ENCODE assay signal across 22 cellular contexts in genomic region chr1:45455162-45455561, GRCh38. TPM values are rescaled to one million over a fixed set of nuclear protein-coding genes. Genes with fewer than 3 reads are reported as not detected.
DNase-seq lines count a peak whose midpoint lies in the region; ATAC-seq, FAIRE-seq and TF ChIP-seq lines count a peak whose summit lies in the region.
"Had no signal": no experiment of that assay in that cellular context is flagged by ENCODE, and none has a peak within 500 bp of the region (broad histone marks: within the 10 kb centered on the region; RNA-seq: fewer than 3 reads in every experiment).

No MANE protein-coding gene starts in this region.

- no peak overlapping the region for H3K18ac ChIP-seq in IMR-90 (ENCODE audit: low read depth, low read length)
- no peak overlapping the region for H3K18ac ChIP-seq in mesenchymal stem cell (ENCODE audit: low read depth in 1 of 2, low read length in 2 of 2)

- no peak overlapping the region for H2BK120ac ChIP-seq in IMR-90 (ENCODE audit: low read depth, low read length)
- H2BK120ac ChIP-seq in mesenchymal stem cell (ENCODE audit: low read depth, low read length) = no peak overlapping the region

- H3K56ac ChIP-seq in IMR-90 (ENCODE audit: extremely low read depth, insufficient read depth, low read length) = no peak overlapping the region

- dilution Hi-C loops in IMR-90 (cut with HindIII; ENCODE audit: low sequenced_read_pairs, unreplicated experiment) = no loop called here

- no peak overlapping the region for H3K4me2 ChIP-seq in IMR-90 (ENCODE audit: low read depth, low read length)
- no peak overlapping the region for H3K4me2 ChIP-seq in mesenchymal stem cell (ENCODE audit: low read length, poor library complexity, severe bottlenecking)
- H3K4me2 ChIP-seq in Karpas-422 (ENCODE audit: low read depth, low read length, poor library complexity, severe bottlenecking) = no peak overlapping the region
- H3K4me2 ChIP-seq: BLaER1, KMS-11 had no signal

- BruUV-seq in IMR-90 (replicated peaks; lab: Mats Ljungman, UMichigan) = no TSS peak

- no peak overlapping the region for H2BK12ac ChIP-seq in mesenchymal stem cell (ENCODE audit: low read length in 2 of 2)

- no peak for DNase-seq in GM19239 (ENCODE audit: insufficient read length, low spot score)
- DNase-seq in IMR-90 = peak; percentile 8
- DNase-seq in dedifferentiated amniotic fluid mesenchymal stem cell (ENCODE audit: extremely low spot score) = peak; percentile 8
- peak; percentile 18 for DNase-seq in mesenchymal stem cell
- DNase-seq in body of pancreas = no peak
- DNase-seq in transverse colon = no peak
- no peak for DNase-seq in Karpas-422
- DNase-seq: CD4-positive, CD25-positive, alpha-beta regulatory T cell; GM23248; HCEC 1CT; NCI-H1048; NCI-H1417; NCI-H1694; NCI-H2029 treated with DMSO at 0.1 percent for 48 hours; NCI-H2227 treated with DMSO at 0.1 percent for 48 hours; NCI-H526 treated with DMSO at 0.1 percent for 48 hours; Right ventricle myocardium superior; RPMI8226 had no signal

- no peak for TF ChIP-seq EP300 in transverse colon (IDR thresholded peaks at IDR 0.05; ENCODE audit: low read depth)

- H3K4me1 ChIP-seq in IMR-90 (ENCODE audit: control insufficient read depth, insufficient read depth, low read length) (peaks cover 2% of the 10 kb centered on the region; the same call in 1 of the 2 replicates), mesenchymal stem cell (ENCODE audit: control insufficient read depth, insufficient read depth, low read depth, low read length) (no peaks in the 10 kb centered on the region), body of pancreas (no peaks in the 10 kb centered on the region), transverse colon (no peaks in the 10 kb centered on the region), Karpas-422 (ENCODE audit: low read length) (peaks cover 3% of the 10 kb centered on the region; the same call in 1 of the 2 replicates)
- H3K4me1 ChIP-seq: BLaER1 had no signal

- no peak overlapping the region for H4K5ac ChIP-seq in IMR-90 (ENCODE audit: low read depth, low read length)

- H3K23ac ChIP-seq in IMR-90 (ENCODE audit: low read depth, low read length) (no peak overlapping the region), mesenchymal stem cell (ENCODE audit: low read length in 2 of 2) (no peak overlapping the region)

- no peak overlapping the region for H4K8ac ChIP-seq in IMR-90 (ENCODE audit: low read depth in 2 of 2, low read length in 2 of 2)
- H4K8ac ChIP-seq in mesenchymal stem cell (ENCODE audit: low read length) = no peak overlapping the region

- H3K4me3 ChIP-seq in IMR-90 (ENCODE audit: insufficient read depth, low read depth, low read length) (no peak overlapping the region), mesenchymal stem cell (ENCODE audit: insufficient read depth in 1 of 2, low read depth in 1 of 2, low read length in 2 of 2) (no peak overlapping the region), body of pancreas (no peak overlapping the region), transverse colon (no peak overlapping the region), Karpas-422 (ENCODE audit: low read length) (no peak overlapping the region)
- H3K4me3 ChIP-seq: BLaER1, GM23248 had no signal

- no peaks in the 10 kb centered on the region for H3K79me2 ChIP-seq in Karpas-422 (ENCODE audit: low read length)

- no peak overlapping the region for H3K27ac ChIP-seq in IMR-90 (ENCODE audit: insufficient read depth, low read length)
- H3K27ac ChIP-seq in mesenchymal stem cell (ENCODE audit: low read length, poor library complexity, severe bottlenecking) = no peak overlapping the region
- no peak overlapping the region for H3K27ac ChIP-seq in body of pancreas
- H3K27ac ChIP-seq in transverse colon = no peak overlapping the region
- H3K27ac ChIP-seq in Karpas-422 (ENCODE audit: low read length) = no peak overlapping the region
- H3K27ac ChIP-seq: BLaER1, GM23248, KMS-11 had no signal

- H3K14ac ChIP-seq in IMR-90 (replicated peaks; ENCODE audit: low read depth, low read length) (no peak overlapping the region), mesenchymal stem cell (ENCODE audit: low read length in 2 of 2) (no peak overlapping the region)

- ATAC-seq in IMR-90 (ENCODE audit: low read depth) = no peak
- ATAC-seq in activated CD4-positive, CD25-positive, alpha-beta regulatory T cell treated with anti-CD3 and anti-CD28 coated beads, Interleukin-2, amount 50 U/mL, for 24 hours = no peak
- no peak for ATAC-seq in body of pancreas

- POLR2A ChIA-PET in IMR-90 (lab: Charles Lee; ENCODE audit: unreplicated experiment) = no interaction called here

- TF ChIP-seq CTCF in IMR-90 (conservative IDR thresholded peaks at IDR 0.05; ENCODE audit: low read depth, low read length) (no peak), body of pancreas (IDR thresholded peaks at IDR 0.05) (no peak), transverse colon (IDR thresholded peaks at IDR 0.05) (no peak)

- H3K9me3 ChIP-seq in IMR-90 (ENCODE audit: control insufficient read depth, insufficient read depth, low read length) = no peaks in the 10 kb centered on the region
- no peaks in the 10 kb centered on the region for H3K9me3 ChIP-seq in mesenchymal stem cell (ENCODE audit: control insufficient read depth, low read length)
- H3K9me3 ChIP-seq in body of pancreas = no peaks in the 10 kb centered on the region
- no peaks in the 10 kb centered on the region for H3K9me3 ChIP-seq in transverse colon
- no peaks in the 10 kb centered on the region for H3K9me3 ChIP-seq in Karpas-422 (ENCODE audit: low read length)
- H3K9me3 ChIP-seq: BLaER1 had no signal

- in situ Hi-C loops in IMR-90 (cut with MboI; ENCODE audit: low sequenced_read_pairs) (no loop called here), transverse colon (cut with MboI; ENCODE audit: low pct_ligation_motif_present in 1 of 4, low pct_unique_long_range_greater_than_20kb in 1 of 4, low sequenced_read_pairs in 3 of 4) (no loop called here)

- H4K20me1 ChIP-seq in IMR-90 (ENCODE audit: insufficient read depth, low read length) (no peaks in the 10 kb centered on the region), Karpas-422 (ENCODE audit: insufficient read depth, low read depth, low read length) (no peaks in the 10 kb centered on the region)
- H4K20me1 ChIP-seq: BLaER1 had no signal

- CTCF ChIA-PET in IMR-90 (lab: Yijun Ruan, JAX) = no interaction called here

- H2AK9ac ChIP-seq in IMR-90 (replicated peaks; ENCODE audit: low read depth, low read length, poor library complexity) = no peak overlapping the region

- H2AK5ac ChIP-seq in IMR-90 (ENCODE audit: low read depth, low read length) (no peak overlapping the region), mesenchymal stem cell (ENCODE audit: low read length, severe bottlenecking) (no peak overlapping the region)

- H4K91ac ChIP-seq in IMR-90 (ENCODE audit: insufficient read depth, low read depth, low read length) (no peak overlapping the region), mesenchymal stem cell (ENCODE audit: low read length) (no peak overlapping the region)

- peak; percentile 69 for FAIRE-seq in GM19239 (lab: Jason Lieb, UNC)
- FAIRE-seq: D721Med had no signal

- no peak overlapping the region for H2AFZ ChIP-seq in IMR-90 (replicated peaks; ENCODE audit: low read length, poor library complexity)
- no peak overlapping the region for H2AFZ ChIP-seq in mesenchymal stem cell (ENCODE audit: low read depth, low read length)
- H2AFZ ChIP-seq in Karpas-422 (ENCODE audit: low read length) = no peak overlapping the region
- H2AFZ ChIP-seq: GM23248 had no signal

- no peak for TF ChIP-seq RAD21 in IMR-90 (IDR thresholded peaks at IDR 0.05; ENCODE audit: low read length)

- no peaks in the 10 kb centered on the region for H3K9me2 ChIP-seq in Karpas-422 (replicated peaks; ENCODE audit: insufficient read depth, low read length)

- H3K79me1 ChIP-seq in IMR-90 (ENCODE audit: low read depth in 1 of 2, low read length in 2 of 2) (no peaks in the 10 kb centered on the region), mesenchymal stem cell (replicated peaks; ENCODE audit: low read length, poor library complexity, severe bottlenecking) (peaks cover 2% of the 10 kb centered on the region)

- no peak overlapping the region for H3K9ac ChIP-seq in IMR-90 (ENCODE audit: low read depth, low read length)
- H3K9ac ChIP-seq in mesenchymal stem cell (ENCODE audit: low read length) = no peak overlapping the region
- H3K9ac ChIP-seq in Karpas-422 (ENCODE audit: low read length) = no peak overlapping the region
- H3K9ac ChIP-seq: BLaER1, GM23248, KMS-11 had no signal

- H2BK20ac ChIP-seq in IMR-90 (ENCODE audit: low read depth, low read length) = no peak overlapping the region

- TF ChIP-seq POLR2A in IMR-90 (IDR thresholded peaks at IDR 0.05; ENCODE audit: low read depth, low read length) (no peak), body of pancreas (IDR thresholded peaks at IDR 0.05) (no peak), transverse colon (IDR thresholded peaks at IDR 0.05) (no peak)

- intact Hi-C loops in IMR-90 (cut with micrococcal nuclease) = no loop called here
- intact Hi-C loops in body of pancreas (cut with DNase I) = no loop called here
- intact Hi-C loops in transverse colon (cut with DNase I; ENCODE audit: low total_unique reads) = no loop called here

- H2BK15ac ChIP-seq in IMR-90 (ENCODE audit: low read depth, low read length) (no peak overlapping the region), mesenchymal stem cell (ENCODE audit: low read depth, poor library complexity, severe bottlenecking) (no peak overlapping the region)

- H3K4ac ChIP-seq in IMR-90 (ENCODE audit: low read depth, low read length) = no peak overlapping the region
- H3K4ac ChIP-seq in mesenchymal stem cell (ENCODE audit: low read depth in 1 of 2, low read length in 2 of 2) = no peak overlapping the region

- no peaks in the 10 kb centered on the region for H3K9me1 ChIP-seq in IMR-90 (ENCODE audit: insufficient read depth, low read length)

- H3K27me3 ChIP-seq in IMR-90 (ENCODE audit: control insufficient read depth, insufficient read depth, low read length) = no peaks in the 10 kb centered on the region
- no peaks in the 10 kb centered on the region for H3K27me3 ChIP-seq in mesenchymal stem cell (ENCODE audit: control insufficient read depth in 1 of 2, insufficient read depth in 1 of 2, low read length in 2 of 2)
- H3K27me3 ChIP-seq in body of pancreas = no peaks in the 10 kb centered on the region
- no peaks in the 10 kb centered on the region for H3K27me3 ChIP-seq in transverse colon
- no peaks in the 10 kb centered on the region for H3K27me3 ChIP-seq in Karpas-422 (ENCODE audit: low read length)
- H3K27me3 ChIP-seq: BLaER1 had no signal

- H2BK5ac ChIP-seq in IMR-90 (ENCODE audit: low read depth, low read length, poor library complexity, severe bottlenecking) (no peak overlapping the region), mesenchymal stem cell (ENCODE audit: low read depth, low read length, poor library complexity, severe bottlenecking) (no peak overlapping the region)

- 29% methylated on average over 1 of the region's 4 CpGs; no CpG with 5 or more reads in 1 of the 2 experiments for WGBS in IMR-90 (ENCODE audit: extremely low coverage in 2 of 2, insufficient read length in 1 of 2), 2 experiments
- 70% methylated on average over 4 of the region's 4 CpGs for WGBS in mesenchymal stem cell
- WGBS in body of pancreas, 2 donors = 89 to 93% methylated on average over 4 of the region's 4 CpGs
- WGBS in transverse colon (ENCODE audit: low coverage in 1 of 2), 2 donors = 86 to 94% methylated on average over 2 to 4 of the region's 4 CpGs

- H3K36me3 ChIP-seq in IMR-90 (ENCODE audit: control insufficient read depth, insufficient read depth, low read length) = no peaks in the 10 kb centered on the region
- H3K36me3 ChIP-seq in mesenchymal stem cell (ENCODE audit: control insufficient read depth in 1 of 2, insufficient read depth in 2 of 2, low read depth in 1 of 2, low read length in 2 of 2) = no peaks in the 10 kb centered on the region
- H3K36me3 ChIP-seq in body of pancreas (replicated peaks in 1 of 2; ENCODE audit: insufficient read depth in 1 of 2, low read depth in 2 of 2) = no peaks in the 10 kb centered on the region
- H3K36me3 ChIP-seq in transverse colon = no peaks in the 10 kb centered on the region
- H3K36me3 ChIP-seq in Karpas-422 (ENCODE audit: insufficient read depth, low read length) = no peaks in the 10 kb centered on the region
- H3K36me3 ChIP-seq: BLaER1 had no signal

RNA-seq across cellular contexts. Expression of gene TESK2, which starts 35.8 kb away (rescaled TPM):
- total RNA-seq in IMR-90 (2012; rRNA removed) (0.83 and 0.90 TPM in 2 replicates), body of pancreas (1 to 10 TPM in 1 of 2 donors, under 1 TPM in 1; 0.33 to 3.6 TPM), transverse colon (10 to 100 TPM in 3 of 4 donors, 1 to 10 TPM in 1; 5.2 to 32.2 (median 14.5) TPM)
- polyA plus RNA-seq in IMR-90 (2012; rRNA removed) = 1.1 and 1.3 TPM in 2 replicates
- polyA plus RNA-seq in IMR-90 (2012; cell fraction: cytosol; rRNA removed) = 0.62 and 1.1 TPM in 2 replicates
- polyA plus RNA-seq in IMR-90 (2012; cell fraction: nucleus; rRNA removed; ENCODE audit: low replicate concordance) = 2.0 and 2.1 TPM in 2 replicates
- polyA plus RNA-seq in mesenchymal stem cell (2013, experiment 1 of 2) = 4.2 TPM
- 4.2 TPM for polyA plus RNA-seq in mesenchymal stem cell (2013, experiment 2 of 2)
- total RNA-seq in Karpas-422 (2014; rRNA removed; shearing (Covaris generic); ENCODE audit: low replicate concordance) = 1.3 and 1.5 TPM in 2 replicates

RNA-seq across cellular contexts. Expression of gene CCDC163, which starts 44.7 kb away (rescaled TPM):
- 0.28 and 0.54 TPM in 2 replicates for total RNA-seq in IMR-90 (2012; rRNA removed)
- 0.89 and 1.0 TPM in 2 replicates for polyA plus RNA-seq in IMR-90 (2012; rRNA removed)
- polyA plus RNA-seq in IMR-90 (2012; cell fraction: cytosol; rRNA removed) = 0.75 and 1.0 TPM in 2 replicates
- polyA plus RNA-seq in IMR-90 (2012; cell fraction: nucleus; rRNA removed; ENCODE audit: low replicate concordance) = 0.99 and 1.0 TPM in 2 replicates
- polyA plus RNA-seq in mesenchymal stem cell (2013, experiment 1 of 2) = 1.6 TPM
- 1.9 TPM for polyA plus RNA-seq in mesenchymal stem cell (2013, experiment 2 of 2)
- under 1 TPM; 0.66 to 0.78 TPM for total RNA-seq in body of pancreas
- 1 to 10 TPM in 1 of 4 donors, under 1 TPM in 1, not detected in 2; 0.27 to 1.1 TPM for total RNA-seq in transverse colon
- total RNA-seq in Karpas-422 (2014; rRNA removed; shearing (Covaris generic); ENCODE audit: low replicate concordance) = 5.8 and 9.0 TPM in 2 replicates

RNA-seq across cellular contexts. Expression of gene MMACHC, which starts 44.9 kb away (rescaled TPM):
- total RNA-seq in IMR-90 (2012; rRNA removed) = 5.2 and 6.4 TPM in 2 replicates
- polyA plus RNA-seq in IMR-90 (2012; rRNA removed) = 2.8 and 4.1 TPM in 2 replicates
- polyA plus RNA-seq in IMR-90 (2012; cell fraction: cytosol; rRNA removed) = 3.2 and 3.3 TPM in 2 replicates
- 1.3 and 2.0 TPM in 2 replicates for polyA plus RNA-seq in IMR-90 (2012; cell fraction: nucleus; rRNA removed; ENCODE audit: low replicate concordance)
- polyA plus RNA-seq in mesenchymal stem cell (2013, experiment 1 of 2) = 4.6 TPM
- polyA plus RNA-seq in mesenchymal stem cell (2013, experiment 2 of 2) = 5.7 TPM
- 10 to 100 TPM in 1 of 2 donors, 1 to 10 TPM in 1; 2.3 to 18.1 TPM for total RNA-seq in body of pancreas
- total RNA-seq in transverse colon = 10 to 100 TPM in 1 of 4 donors, 1 to 10 TPM in 3; 3.7 to 21.3 (median 4.5) TPM
- total RNA-seq in Karpas-422 (2014; rRNA removed; shearing (Covaris generic); ENCODE audit: low replicate concordance) = 5.5 and 13.8 TPM in 2 replicates

Comparison
In these comparisons a context has a peak if more than half of its experiments do, and no peak if none do; other contexts are left out.
1. DNase-seq: peak in IMR-90 (single experiment), dedifferentiated amniotic fluid mesenchymal stem cell (single experiment) and mesenchymal stem cell (single experiment); none in GM19239 (single experiment), body of pancreas (0 of 4), transverse colon (single experiment) and Karpas-422 (single experiment).